15 cellular contexts compared by ENCODE assay signal in the genomic region with DNA sequence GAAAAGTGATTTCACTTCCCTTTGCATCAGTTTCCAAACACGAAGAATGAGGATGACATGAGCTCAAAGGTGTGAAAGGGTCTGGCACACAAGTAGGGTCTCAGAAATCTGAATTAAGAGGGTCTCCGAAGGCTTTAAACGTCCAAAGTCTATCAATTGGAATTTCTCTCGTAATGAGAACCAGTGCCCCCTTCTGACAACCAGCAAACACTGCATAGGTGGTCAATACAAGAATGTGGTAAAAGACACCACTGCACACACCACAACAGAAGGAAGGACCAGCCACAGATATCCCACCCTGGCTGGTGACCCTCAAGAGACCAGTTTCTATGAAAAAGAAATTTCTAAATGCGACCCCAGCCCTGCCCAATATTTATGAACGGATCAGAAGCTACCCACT.
DNase-seq lines count a peak whose midpoint lies in the region; ATAC-seq and TF ChIP-seq lines count a peak whose summit lies in the region.
"Had no signal": no experiment of that assay in that cellular context is flagged by ENCODE, and none has a peak within 500 bp of the region (broad histone marks: within the 10 kb centered on the region; RNA-seq: fewer than 3 reads in every experiment).

No MANE protein-coding gene starts in this region.

- peak; percentile 13 for DNase-seq in NCI-H82 (lab: John Stamatoyannopoulos, UW)
- DNase-seq in NCI-H82 treated with DMSO at 0.1 percent for 48 hours (lab: John Stamatoyannopoulos, UW; ENCODE audit: unreplicated experiment), result no peak
- peak; percentile 39 for DNase-seq in cerebellar cortex (ENCODE audit: low spot score)
- no peak for DNase-seq in smooth muscle cell (lab: John Stamatoyannopoulos, UW; ENCODE audit: unreplicated experiment)
- DNase-seq in T-helper 1 cell, result no peak
- no peak for DNase-seq in brain microvascular endothelial cell
- DNase-seq: amniotic stem cell; mammary epithelial cell; NCI-H510A treated with DMSO at 0.1 percent for 48 hours; stimulated activated naive CD8-positive, alpha-beta T cell treated with anti-CD3 and anti-CD28 coated beads, Interleukin-15, Interleukin-2, amounts not matched to agents 100 U/mL and 50 U/mL, for 24 hours had no signal

- H3K27ac ChIP-seq in smooth muscle cell (ENCODE audit: low read depth) (no peak overlapping the region), brain microvascular endothelial cell (no peak overlapping the region)
- H3K27ac ChIP-seq: A549, neutrophil, RWPE1 had no signal

- TF ChIP-seq CTCF in LNCAP (IDR thresholded peaks at IDR 0.05) (peak; percentile 36; the same call in 1 of the 2 replicates), smooth muscle cell (IDR thresholded peaks at IDR 0.05; ENCODE audit: borderline replicate concordance, insufficient read depth, poor library complexity, severe bottlenecking) (peak; percentile 12), brain microvascular endothelial cell (IDR thresholded peaks at IDR 0.05; ENCODE audit: low read depth, low read length, missing control alignments) (no peak)

- H3K79me2 ChIP-seq in smooth muscle cell (ENCODE audit: low read depth), result no peaks in the 10 kb centered on the region

- no peak overlapping the region for H3K4me3 ChIP-seq in smooth muscle cell
- no peak overlapping the region for H3K4me3 ChIP-seq in brain microvascular endothelial cell (ENCODE audit: low read depth, low read length)
- H3K4me3 ChIP-seq: A549 had no signal

- H3K27me3 ChIP-seq in smooth muscle cell (ENCODE audit: low read depth) (peaks cover 83% of the 10 kb centered on the region), brain microvascular endothelial cell (replicated peaks) (peaks cover 12% of the 10 kb centered on the region)

- WGBS in smooth muscle cell (ENCODE audit: low lambda C conversion rate), result 48% methylated on average over 6 of the region's 6 CpGs

- no peak overlapping the region for H3K4me2 ChIP-seq in smooth muscle cell
- H3K4me2 ChIP-seq: A549 had no signal

- no peak overlapping the region for H2AFZ ChIP-seq in smooth muscle cell (ENCODE audit: low read depth)

- H3F3A ChIP-seq in smooth muscle cell (ENCODE audit: low read depth), result no peaks in the 10 kb centered on the region

- H3K9me3 ChIP-seq in smooth muscle cell (replicated peaks; ENCODE audit: low read depth), result no peaks in the 10 kb centered on the region
- H3K9me3 ChIP-seq: A549, neutrophil had no signal

- no peaks in the 10 kb centered on the region for H3K4me1 ChIP-seq in smooth muscle cell (ENCODE audit: low read depth)
- H3K4me1 ChIP-seq: A549 had no signal

- H4K20me1 ChIP-seq in smooth muscle cell (ENCODE audit: low read depth), result no peaks in the 10 kb centered on the region

- H3K36me3 ChIP-seq in smooth muscle cell (ENCODE audit: low read depth) (no peaks in the 10 kb centered on the region), brain microvascular endothelial cell (replicated peaks) (no peaks in the 10 kb centered on the region)
- H3K36me3 ChIP-seq: neutrophil had no signal

- no peak for ATAC-seq in HG02588 (IDR thresholded peaks at IDR 0.05; ENCODE audit: unreplicated experiment)
- ATAC-seq: A549; stimulated activated naive CD8-positive, alpha-beta T cell treated with anti-CD3 and anti-CD28 coated beads, Interleukin-15, Interleukin-2, amounts not matched to agents 100 U/mL and 50 U/mL, for 24 hours had no signal

- in situ Hi-C loops in brain microvascular endothelial cell (cut with HindIII; ENCODE audit: low pct_ligation_motif_present, low sequenced_read_pairs), result no loop called here

- H3K9ac ChIP-seq in smooth muscle cell (ENCODE audit: low read depth), result no peak overlapping the region

Comparison
In these comparisons a context has a peak if more than half of its experiments do, and no peak if none do; other contexts are left out.
1. DNase-seq: peak in NCI-H82 (single experiment) and cerebellar cortex (single experiment); none in NCI-H82 treated with DMSO at 0.1 percent for 48 hours (single experiment), smooth muscle cell (single experiment), T-helper 1 cell (0 of 5) and brain microvascular endothelial cell (single experiment).